In genomic region chr3:55907616-55908015, GRCh38 we compare ENCODE assay signal across 27 cellular contexts.
"Had no signal": no experiment of that assay in that cellular context is flagged by ENCODE, and none has a peak within 500 bp of the region (broad histone marks: within the 10 kb centered on the region; RNA-seq: fewer than 3 reads in every experiment).

No MANE protein-coding gene starts in this region.

- H3K9me3 Mint-ChIP-seq: activated naive CD8-positive, alpha-beta T cell treated with anti-CD3 and anti-CD28 coated beads for 36 hours; memory B cell; neural progenitor cell; stimulated activated naive CD8-positive, alpha-beta T cell treated with anti-CD3 and anti-CD28 coated beads, Interleukin-15, Interleukin-2, amounts not matched to agents 100 ng/mL and 50 ng/mL, for 24 hours; type B pancreatic cell had no signal

- H3K9ac ChIP-seq: neural progenitor cell had no signal

- H3K9me3 ChIP-seq: adrenal gland, body of pancreas, gastrocnemius medialis, thoracic aorta had no signal

- H3K4me1 Mint-ChIP-seq: activated CD4-positive, alpha-beta T cell treated with anti-CD3 and anti-CD28 coated beads for 36 hours; activated naive CD8-positive, alpha-beta T cell treated with anti-CD3 and anti-CD28 coated beads for 36 hours; memory B cell; natural killer cell; stimulated activated effector memory CD8-positive, alpha-beta T cell treated with anti-CD3 and anti-CD28 coated beads, Interleukin-12 subunit alpha, Interleukin-12 subunit beta, amount 100 ng/mL, for 72 hours had no signal

- H3K27me3 ChIP-seq: adrenal gland, body of pancreas, gastrocnemius medialis, neural progenitor cell had no signal

- ATAC-seq: activated CD4-positive, alpha-beta T cell treated with anti-CD3 and anti-CD28 coated beads for 36 hours; activated CD8-positive, alpha-beta T cell treated with anti-CD3 and anti-CD28 coated beads, Interleukin-2, amount 10 ng/mL, durations not matched to agents 7 days and 5 days; activated T-cell treated with anti-CD3 and anti-CD28 coated beads, Interleukin-2, amount 50 U/mL, for 72 hours; body of pancreas; effector memory CD8-positive, alpha-beta T cell; gastrocnemius medialis; natural killer cell; sciatic nerve; stimulated activated effector memory CD8-positive, alpha-beta T cell treated with anti-CD3 and anti-CD28 coated beads, Interleukin-12 subunit alpha, Interleukin-12 subunit beta, amount 100 ng/mL, for 72 hours had no signal

- H3K4me3 ChIP-seq: adrenal gland, body of pancreas, gastrocnemius medialis, neural progenitor cell, skin epidermis, thoracic aorta had no signal

- H3K4me3 Mint-ChIP-seq: activated CD4-positive, alpha-beta T cell treated with anti-CD3 and anti-CD28 coated beads for 36 hours; activated CD8-positive, alpha-beta T cell treated with anti-CD3 and anti-CD28 coated beads, Interleukin-2, amount 10 ng/mL, durations not matched to agents 7 days and 5 days; activated naive CD8-positive, alpha-beta T cell treated with anti-CD3 and anti-CD28 coated beads for 36 hours; activated T-cell treated with anti-CD3 and anti-CD28 coated beads, Interleukin-2, amount 50 U/mL, for 72 hours; effector memory CD8-positive, alpha-beta T cell; memory B cell; natural killer cell; neural progenitor cell; stimulated activated effector memory CD8-positive, alpha-beta T cell treated with anti-CD3 and anti-CD28 coated beads, Interleukin-12 subunit alpha, Interleukin-12 subunit beta, amount 100 ng/mL, for 72 hours; stimulated activated naive CD8-positive, alpha-beta T cell treated with anti-CD3 and anti-CD28 coated beads, Interleukin-15, Interleukin-2, amounts not matched to agents 100 ng/mL and 50 ng/mL, for 24 hours; type B pancreatic cell had no signal

- H3K27ac Mint-ChIP-seq: activated CD4-positive, alpha-beta T cell treated with anti-CD3 and anti-CD28 coated beads for 36 hours; activated CD8-positive, alpha-beta T cell treated with anti-CD3 and anti-CD28 coated beads, Interleukin-2, amount 10 ng/mL, durations not matched to agents 7 days and 5 days; activated naive CD8-positive, alpha-beta T cell treated with anti-CD3 and anti-CD28 coated beads for 36 hours; activated T-cell treated with anti-CD3 and anti-CD28 coated beads, Interleukin-2, amount 50 U/mL, for 72 hours; effector memory CD8-positive, alpha-beta T cell; memory B cell; natural killer cell; neural progenitor cell; stimulated activated effector memory CD8-positive, alpha-beta T cell treated with anti-CD3 and anti-CD28 coated beads, Interleukin-12 subunit alpha, Interleukin-12 subunit beta, amount 100 ng/mL, for 72 hours; stimulated activated naive CD8-positive, alpha-beta T cell treated with anti-CD3 and anti-CD28 coated beads, Interleukin-15, Interleukin-2, amounts not matched to agents 100 ng/mL and 50 ng/mL, for 24 hours; type B pancreatic cell had no signal

- H2AFZ ChIP-seq: neural progenitor cell had no signal

- H3K36me3 Mint-ChIP-seq: activated naive CD8-positive, alpha-beta T cell treated with anti-CD3 and anti-CD28 coated beads for 36 hours; memory B cell; natural killer cell; neural progenitor cell; stimulated activated effector memory CD8-positive, alpha-beta T cell treated with anti-CD3 and anti-CD28 coated beads, Interleukin-12 subunit alpha, Interleukin-12 subunit beta, amount 100 ng/mL, for 72 hours; type B pancreatic cell had no signal

- H3K4me1 ChIP-seq: adrenal gland, gastrocnemius medialis had no signal

- DNase-seq: activated CD4-positive, alpha-beta T cell treated with anti-CD3 and anti-CD28 coated beads for 36 hours; activated CD4-positive, CD25-positive, alpha-beta regulatory T cell; activated CD8-positive, alpha-beta T cell treated with anti-CD3 and anti-CD28 coated beads, Interleukin-2, amount 10 ng/mL, durations not matched to agents 7 days and 5 days; activated naive CD4-positive, alpha-beta T cell treated with Interleukin-2 at 50 U/mL for 16 hours; activated naive CD8-positive, alpha-beta T cell treated with anti-CD3 and anti-CD28 coated beads for 36 hours; activated T-cell treated with anti-CD3 and anti-CD28 coated beads for 4 hours; activated T-cell treated with anti-CD3 and anti-CD28 coated beads, Interleukin-2, amount 50 U/mL, for 72 hours; aorta; body of pancreas; cortex of kidney; effector memory CD8-positive, alpha-beta T cell; erythroblast; gastrocnemius medialis; glutamatergic neuron; midbrain; natural killer cell; posterior cingulate gyrus; stimulated activated CD4-positive, alpha-beta T cell treated with anti-CD3 and anti-CD28 coated beads, Interleukin-4, amount 100 ng/mL, for 24 hours had no signal

- H3K4me2 ChIP-seq: neural progenitor cell had no signal

- H3K27me3 Mint-ChIP-seq: activated naive CD8-positive, alpha-beta T cell treated with anti-CD3 and anti-CD28 coated beads for 36 hours; effector memory CD8-positive, alpha-beta T cell; stimulated activated naive CD8-positive, alpha-beta T cell treated with anti-CD3 and anti-CD28 coated beads, Interleukin-15, Interleukin-2, amounts not matched to agents 100 ng/mL and 50 ng/mL, for 24 hours had no signal

- H3K27ac ChIP-seq: adrenal gland, body of pancreas, gastrocnemius medialis, neural progenitor cell, thoracic aorta had no signal

- H3K36me3 ChIP-seq: adrenal gland, gastrocnemius medialis, neural progenitor cell, thoracic aorta had no signal
